ENCODE assay signal across 8 cellular contexts in the genomic region with DNA sequence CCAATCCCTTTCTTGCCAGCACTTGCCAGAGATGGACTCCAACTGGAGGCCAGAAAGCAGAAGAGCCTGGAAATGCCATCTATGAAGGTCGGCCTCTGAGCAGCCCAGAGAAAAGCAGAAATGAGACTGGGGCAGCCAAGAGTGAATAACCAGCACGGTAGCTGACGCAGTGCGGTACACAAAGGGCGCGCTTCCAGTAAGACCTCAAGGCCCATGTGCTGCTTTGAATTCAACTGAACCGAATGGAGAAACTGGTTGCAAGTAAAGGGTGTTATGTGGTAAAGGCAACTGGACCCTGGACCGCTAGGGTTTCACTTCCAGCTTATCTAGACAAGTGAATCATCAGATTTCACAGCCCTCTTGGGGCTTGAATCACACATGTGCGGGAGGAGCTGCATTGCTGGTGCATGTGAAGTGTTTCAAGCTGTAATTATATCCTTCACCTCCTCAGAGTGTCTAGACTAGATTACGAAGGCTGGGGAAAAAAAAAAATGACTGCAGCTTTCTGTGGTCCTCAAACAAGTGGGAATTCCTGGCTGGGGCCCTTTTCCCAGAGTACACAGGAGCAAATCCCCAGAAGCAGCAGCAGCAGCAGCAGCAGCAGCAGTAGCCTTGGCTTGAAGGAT.
DNase-seq lines count a peak whose midpoint lies in the region; ATAC-seq and TF ChIP-seq lines count a peak whose summit lies in the region.

No MANE protein-coding gene starts in this region.

- H3K9me3 Mint-ChIP-seq in endothelial cell (ENCODE audit: unreplicated experiment) = no peaks in the 10 kb centered on the region

- H3K4me3 ChIP-seq in heart left ventricle = peak overlapping the region in 2 of 12 donors; percentile 14 to 20

- H3K4me1 Mint-ChIP-seq in endothelial cell (ENCODE audit: unreplicated experiment) = peaks cover 3% of the 10 kb centered on the region

- TF ChIP-seq POLR2A in heart left ventricle (IDR thresholded peaks at IDR 0.05) = no peak

- no peaks in the 10 kb centered on the region for H3K36me3 ChIP-seq in heart left ventricle

- WGBS in heart left ventricle, 4 donors = 72 to 80% (median 76%) methylated on average over 10 of the region's 10 CpGs

- CTCF ChIA-PET in GM10248 (lab: Yijun Ruan, JAX) = interaction anchor here (0.9 to 2.2 kb wide), 7 partner anchors 10 to 251 kb away, joined by 3 to 6 read pairs (median 4); no protein-coding TSS in a partner anchor

- intact Hi-C loops in heart left ventricle (cut with DNase I) = no loop called here

- no peaks in the 10 kb centered on the region for H3K9me3 ChIP-seq in heart left ventricle

- H3K4me1 ChIP-seq in heart left ventricle = peaks cover 0 to 30% (median 0%) of the 10 kb centered on the region in 12 donors

- POLR2A ChIA-PET in GM10248 (lab: Yijun Ruan, JAX) = no interaction called here

- H3K27me3 ChIP-seq in heart left ventricle = no peaks in the 10 kb centered on the region

- H3K27ac Mint-ChIP-seq in endothelial cell (ENCODE audit: unreplicated experiment) = no peak overlapping the region

- H3K27ac ChIP-seq in heart left ventricle = peak overlapping the region in 8 of 12 donors; percentile 38 to 83 (median 64)

- ATAC-seq in GM21526 (IDR thresholded peaks at IDR 0.05; ENCODE audit: low FRiP score, unreplicated experiment) (peak; percentile 99), HG03571 (IDR thresholded peaks at IDR 0.05; ENCODE audit: unreplicated experiment) (peak; percentile 95), heart left ventricle (peak; percentile 61 to 91 (median 84))

- no peak overlapping the region for H3K4me3 Mint-ChIP-seq in endothelial cell (ENCODE audit: unreplicated experiment)

- H3K36me3 Mint-ChIP-seq in endothelial cell (ENCODE audit: low read depth, unreplicated experiment) = no peaks in the 10 kb centered on the region

- TF ChIP-seq CTCF in GM10248 (IDR thresholded peaks at IDR 0.05; ENCODE audit: control extremely low read depth, extremely low read depth, low read depth, missing control alignments) (no peak), heart left ventricle (IDR thresholded peaks at IDR 0.05) (no peak), endothelial cell (IDR thresholded peaks at IDR 0.05; ENCODE audit: unreplicated experiment) (no peak)

- peaks cover 1% of the 10 kb centered on the region for H3K27me3 Mint-ChIP-seq in endothelial cell (ENCODE audit: unreplicated experiment)

- DNase-seq in GM10248 (ENCODE audit: extremely low spot score) (peak; percentile 61), RKO (ENCODE audit: low spot score) (peak; percentile 47), heart left ventricle (peak in 4 of 5 donors; percentile 21 to 70 (median 61)), endothelial cell (ENCODE audit: low spot score) (no peak)
- DNase-seq in activated naive CD4-positive, alpha-beta T cell (lab: John Stamatoyannopoulos, UW) = no peak
- no peak for DNase-seq in activated CD4-positive, alpha-beta T cell treated with anti-CD3 and anti-CD28 coated beads for 48 hours

Comparison
In these comparisons a context has a peak if more than half of its experiments do, and no peak if none do; other contexts are left out.
1. DNase-seq: peak in GM10248 (single experiment), RKO (single experiment) and heart left ventricle (4 of 5); none in activated naive CD4-positive, alpha-beta T cell (0 of 4), endothelial cell (single experiment) and activated CD4-positive, alpha-beta T cell treated with anti-CD3 and anti-CD28 coated beads for 48 hours (single experiment).
2. Peak in every context shown above with its lines, with median percentiles within 50 percentile points of each other: ATAC-seq.